16 cellular contexts compared by ENCODE assay signal in genomic region chr22:49514211-49514610, GRCh38.
A peak's percentile ranks its signal among the peaks of the same experiment; 100 is the strongest.
DNase-seq lines count a peak whose midpoint lies in the region; ATAC-seq and TF ChIP-seq lines count a peak whose summit lies in the region.
"Had no signal": no experiment of that assay in that cellular context is flagged by ENCODE, and none has a peak within 500 bp of the region (broad histone marks: within the 10 kb centered on the region; RNA-seq: fewer than 3 reads in every experiment).

No MANE protein-coding gene starts in this region.

- peak; percentile 53 for DNase-seq in cardiac septum (ENCODE audit: low spot score)
- DNase-seq in right cardiac atrium = no peak
- no peak for DNase-seq in nephron progenitor cell
- DNase-seq in cerebellum (ENCODE audit: low spot score) = no peak
- DNase-seq: DMS79, HCEC 1CT, KG1, NCI-H2029 treated with DMSO at 0.1 percent for 48 hours, NCI-H2171, NCI-H524 treated with DMSO at 0.1 percent for 48 hours, NCI-H82 had no signal

- H3K4me3 ChIP-seq in right cardiac atrium (ENCODE audit: low read length) = no peak overlapping the region
- H3K4me3 ChIP-seq: Peyer's patch had no signal

- H3K4me1 Mint-ChIP-seq in brain (peaks cover 49% of the 10 kb centered on the region), nephron progenitor cell (peaks cover 61% of the 10 kb centered on the region)

- peaks cover 9 to 27% (median 14%) of the 10 kb centered on the region in 5 experiments for H3K9me3 Mint-ChIP-seq in brain
- H3K9me3 Mint-ChIP-seq in nephron progenitor cell = peaks cover 17% of the 10 kb centered on the region

- TF ChIP-seq CTCF in brain (conservative IDR thresholded peaks at IDR 0.05) = no peak
- no peak for TF ChIP-seq CTCF in nephron progenitor cell (IDR thresholded peaks at IDR 0.05)

- H3K4me1 ChIP-seq in right cardiac atrium (ENCODE audit: control insufficient read depth, insufficient read depth, low read length) = no peaks in the 10 kb centered on the region
- H3K4me1 ChIP-seq: Peyer's patch had no signal

- H3K36me3 Mint-ChIP-seq in brain (no peaks in the 10 kb centered on the region), nephron progenitor cell (ENCODE audit: low read depth) (peaks cover 6% of the 10 kb centered on the region)

- no peaks in the 10 kb centered on the region for H3K27me3 ChIP-seq in right cardiac atrium (ENCODE audit: control insufficient read depth, insufficient read depth)
- H3K27me3 ChIP-seq: Peyer's patch had no signal

- 87% methylated on average over 11 of the region's 11 CpGs for WGBS in right cardiac atrium

- H3K27ac ChIP-seq in right cardiac atrium (ENCODE audit: low read length) = no peak overlapping the region
- H3K27ac ChIP-seq: Peyer's patch had no signal

- peak overlapping the region in 3 of 5 experiments; percentile 8 to 78 (median 17) for H3K4me3 Mint-ChIP-seq in brain
- no peak overlapping the region for H3K4me3 Mint-ChIP-seq in nephron progenitor cell

- intact Hi-C loops in cardiac septum (cut with DNase I) = no loop called here
- intact Hi-C loops in right cardiac atrium (cut with DNase I) = no loop called here

- H3K9me3 ChIP-seq in right cardiac atrium (ENCODE audit: control insufficient read depth, low read length) = no peaks in the 10 kb centered on the region

- no peak for ATAC-seq in right cardiac atrium
- no peak for ATAC-seq in GM21737 (IDR thresholded peaks at IDR 0.05; ENCODE audit: unreplicated experiment)
- no peak for ATAC-seq in HG03469 (IDR thresholded peaks at IDR 0.05; ENCODE audit: unreplicated experiment)
- ATAC-seq: SK-N-SH treated with all-trans-retinoic acid at 6 μM for 48 hours had no signal

- H3K27me3 Mint-ChIP-seq in brain (peaks cover 48% of the 10 kb centered on the region), nephron progenitor cell (ENCODE audit: low read depth, poor library complexity) (peaks cover 26% of the 10 kb centered on the region)

- H3K27ac Mint-ChIP-seq in brain = peak overlapping the region in 4 of 5 experiments; percentile 65 to 90 (median 72)
- H3K27ac Mint-ChIP-seq in nephron progenitor cell = peak overlapping the region; percentile 69
